1 cellular context compared by ENCODE assay signal in the genomic region with DNA sequence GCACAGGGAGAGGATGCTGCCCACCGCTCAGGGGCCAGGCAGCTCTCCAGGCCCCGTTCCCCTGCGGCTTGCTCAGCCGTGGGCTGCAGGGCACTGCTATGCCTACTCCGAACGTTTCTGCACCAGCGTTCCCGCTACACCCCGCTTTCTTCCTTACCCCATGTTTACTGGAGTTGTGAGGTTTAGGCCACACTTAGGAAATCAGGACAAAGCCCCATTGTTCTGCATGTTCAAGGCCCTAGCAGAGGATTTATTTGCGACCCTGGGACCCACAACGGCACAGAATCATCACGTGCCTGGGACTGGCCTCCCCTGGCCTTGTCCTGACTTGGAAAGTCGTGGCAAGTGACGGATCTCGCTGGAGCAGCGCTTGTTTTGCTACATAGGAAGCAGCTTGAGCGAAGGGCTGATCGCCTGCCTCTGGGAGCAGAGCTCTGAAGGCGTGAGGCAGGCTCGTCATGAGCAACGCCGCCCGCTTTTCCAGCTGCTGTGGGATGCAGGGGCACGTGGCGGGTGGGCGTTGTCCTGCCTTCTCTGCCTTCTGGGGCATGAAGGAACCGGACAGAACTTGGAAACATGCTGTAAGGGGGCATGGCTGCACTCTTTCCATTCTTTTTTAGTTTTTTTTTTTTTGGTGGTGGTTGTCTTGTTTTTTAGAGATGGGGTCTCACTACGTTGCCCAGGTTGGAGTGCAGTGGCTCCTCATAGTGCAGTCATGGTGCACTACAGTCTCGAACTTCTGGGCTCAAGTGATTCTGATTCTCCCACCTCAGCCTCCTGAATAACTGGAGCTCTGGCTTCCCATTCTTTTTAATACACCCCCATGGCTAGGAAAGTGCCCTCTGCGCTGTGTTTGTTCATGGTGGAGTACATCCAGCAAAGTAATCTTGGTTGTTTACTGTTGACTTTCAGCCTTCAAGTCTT.
TF ChIP-seq lines count a peak whose summit lies in the region.

No MANE protein-coding gene starts in this region.

TF ChIP-seq in HepG2, 621 proteins besides CTCF, POLR2A, EP300 and RAD21 (continued from another document and continues in another):
- TF ChIP-seq, protein P1, sequence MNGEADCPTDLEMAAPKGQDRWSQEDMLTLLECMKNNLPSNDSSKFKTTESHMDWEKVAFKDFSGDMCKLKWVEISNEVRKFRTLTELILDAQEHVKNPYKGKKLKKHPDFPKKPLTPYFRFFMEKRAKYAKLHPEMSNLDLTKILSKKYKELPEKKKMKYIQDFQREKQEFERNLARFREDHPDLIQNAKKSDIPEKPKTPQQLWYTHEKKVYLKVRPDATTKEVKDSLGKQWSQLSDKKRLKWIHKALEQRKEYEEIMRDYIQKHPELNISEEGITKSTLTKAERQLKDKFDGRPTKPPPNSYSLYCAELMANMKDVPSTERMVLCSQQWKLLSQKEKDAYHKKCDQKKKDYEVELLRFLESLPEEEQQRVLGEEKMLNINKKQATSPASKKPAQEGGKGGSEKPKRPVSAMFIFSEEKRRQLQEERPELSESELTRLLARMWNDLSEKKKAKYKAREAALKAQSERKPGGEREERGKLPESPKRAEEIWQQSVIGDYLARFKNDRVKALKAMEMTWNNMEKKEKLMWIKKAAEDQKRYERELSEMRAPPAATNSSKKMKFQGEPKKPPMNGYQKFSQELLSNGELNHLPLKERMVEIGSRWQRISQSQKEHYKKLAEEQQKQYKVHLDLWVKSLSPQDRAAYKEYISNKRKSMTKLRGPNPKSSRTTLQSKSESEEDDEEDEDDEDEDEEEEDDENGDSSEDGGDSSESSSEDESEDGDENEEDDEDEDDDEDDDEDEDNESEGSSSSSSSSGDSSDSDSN (CRISPR knock-in tag; IDR thresholded peaks at IDR 0.05) = peak; percentile 72
- TF ChIP-seq YEATS2 (CRISPR knock-in tag; IDR thresholded peaks at IDR 0.05; ENCODE audit: borderline replicate concordance) (peak; percentile 54; the same call in 1 of the 2 replicates), JUN (CRISPR knock-in tag; IDR thresholded peaks at IDR 0.05) (0 out of 2 replicates have a peak, but pooled peaks have one; percentile 30), ZBTB20 (CRISPR knock-in tag; IDR thresholded peaks at IDR 0.05; ENCODE audit: borderline replicate concordance, low read depth) (0 out of 2 replicates have a peak, but pooled peaks have one; percentile 25), STAG1 (CRISPR knock-in tag; IDR thresholded peaks at IDR 0.05) (peak; percentile 3; the same call in 1 of the 2 replicates), MED8 (CRISPR knock-in tag; IDR thresholded peaks at IDR 0.05; ENCODE audit: insufficient replicate concordance) (peak; percentile 76), HDAC2 (CRISPR knock-in tag; IDR thresholded peaks at IDR 0.05) (peak; percentile 70; the same call in 1 of the 2 replicates), MYNN (CRISPR knock-in tag; IDR thresholded peaks at IDR 0.05; ENCODE audit: low read depth) (no peak), ZMYM2 (CRISPR knock-in tag; IDR thresholded peaks at IDR 0.05) (no peak), SALL2 (CRISPR knock-in tag; IDR thresholded peaks at IDR 0.05) (peak; percentile 49; the same call in 1 of the 2 replicates), ARNTL (CRISPR knock-in tag; IDR thresholded peaks at IDR 0.05) (peak; percentile 93), TOE1 (CRISPR knock-in tag; IDR thresholded peaks at IDR 0.05) (peak; percentile 61; the same call in 1 of the 2 replicates), ZNF264 (CRISPR knock-in tag; IDR thresholded peaks at IDR 0.05) (no peak), ZFAT (CRISPR knock-in tag; conservative IDR thresholded peaks at IDR 0.05) (no peak), MIER2 (CRISPR knock-in tag; IDR thresholded peaks at IDR 0.05) (peak; percentile 78; the same call in 1 of the 2 replicates), KAT8 (CRISPR knock-in tag; IDR thresholded peaks at IDR 0.05) (peak; percentile 79), ARNT2 (CRISPR knock-in tag; IDR thresholded peaks at IDR 0.05; ENCODE audit: low read depth) (peak; percentile 86; the same call in 1 of the 2 replicates), ZNF883 (CRISPR knock-in tag; IDR thresholded peaks at IDR 0.05; ENCODE audit: not compliant biosample characterization) (no peak), ZNF614 (CRISPR knock-in tag; IDR thresholded peaks at IDR 0.05; ENCODE audit: borderline replicate concordance) (peak; percentile 93), ZSCAN22 (CRISPR knock-in tag; IDR thresholded peaks at IDR 0.05) (no peak), SRY (CRISPR knock-in tag; IDR thresholded peaks at IDR 0.05) (peak; percentile 46; the same call in 1 of the 2 replicates), SPEN (CRISPR knock-in tag; IDR thresholded peaks at IDR 0.05; ENCODE audit: low read depth) (peak; percentile 27; the same call in 1 of the 2 replicates), ZNF337 (CRISPR knock-in tag; IDR thresholded peaks at IDR 0.05; ENCODE audit: borderline replicate concordance, low read depth) (no peak), PPARG (CRISPR knock-in tag; conservative IDR thresholded peaks at IDR 0.05) (peak; percentile 73), SRSF1 (optimal IDR thresholded peaks at IDR 0.05; ENCODE audit: low read depth, low read length) (no peak), ZNF550 (CRISPR knock-in tag; IDR thresholded peaks at IDR 0.05; ENCODE audit: borderline replicate concordance) (peak; percentile 55; the same call in 1 of the 2 replicates), FOXO1 (CRISPR knock-in tag; IDR thresholded peaks at IDR 0.05) (peak; percentile 94), WIZ (CRISPR knock-in tag; IDR thresholded peaks at IDR 0.05) (no peak), PHF8 (CRISPR knock-in tag; IDR thresholded peaks at IDR 0.05) (peak; percentile 60), DPF2 (CRISPR knock-in tag; IDR thresholded peaks at IDR 0.05; ENCODE audit: borderline replicate concordance, low read depth) (peak; percentile 78), ELF4 (CRISPR knock-in tag; IDR thresholded peaks at IDR 0.05; ENCODE audit: borderline replicate concordance) (no peak), FLYWCH1 (CRISPR knock-in tag; IDR thresholded peaks at IDR 0.05) (no peak), ARID2 (CRISPR knock-in tag; IDR thresholded peaks at IDR 0.05; ENCODE audit: borderline replicate concordance) (0 out of 2 replicates have a peak, but pooled peaks have one; percentile 29), ZFX (CRISPR knock-in tag; IDR thresholded peaks at IDR 0.05; ENCODE audit: low read depth) (peak; percentile 90), GFI1 (CRISPR knock-in tag; IDR thresholded peaks at IDR 0.05; ENCODE audit: borderline replicate concordance) (peak; percentile 83), ZNF138 (CRISPR knock-in tag; IDR thresholded peaks at IDR 0.05; ENCODE audit: low read depth) (peak; percentile 70; the same call in 1 of the 2 replicates), SP140L (CRISPR knock-in tag; IDR thresholded peaks at IDR 0.05; ENCODE audit: borderline replicate concordance) (peak; percentile 81; the same call in 1 of the 2 replicates)
- TF ChIP-seq, protein P2, sequence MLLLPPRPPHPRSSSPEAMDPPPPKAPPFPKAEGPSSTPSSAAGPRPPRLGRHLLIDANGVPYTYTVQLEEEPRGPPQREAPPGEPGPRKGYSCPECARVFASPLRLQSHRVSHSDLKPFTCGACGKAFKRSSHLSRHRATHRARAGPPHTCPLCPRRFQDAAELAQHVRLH (CRISPR knock-in tag; IDR thresholded peaks at IDR 0.05; ENCODE audit: borderline replicate concordance, low read depth) = no peak; the same call in 1 of the 2 replicates
- TF ChIP-seq, protein P3, sequence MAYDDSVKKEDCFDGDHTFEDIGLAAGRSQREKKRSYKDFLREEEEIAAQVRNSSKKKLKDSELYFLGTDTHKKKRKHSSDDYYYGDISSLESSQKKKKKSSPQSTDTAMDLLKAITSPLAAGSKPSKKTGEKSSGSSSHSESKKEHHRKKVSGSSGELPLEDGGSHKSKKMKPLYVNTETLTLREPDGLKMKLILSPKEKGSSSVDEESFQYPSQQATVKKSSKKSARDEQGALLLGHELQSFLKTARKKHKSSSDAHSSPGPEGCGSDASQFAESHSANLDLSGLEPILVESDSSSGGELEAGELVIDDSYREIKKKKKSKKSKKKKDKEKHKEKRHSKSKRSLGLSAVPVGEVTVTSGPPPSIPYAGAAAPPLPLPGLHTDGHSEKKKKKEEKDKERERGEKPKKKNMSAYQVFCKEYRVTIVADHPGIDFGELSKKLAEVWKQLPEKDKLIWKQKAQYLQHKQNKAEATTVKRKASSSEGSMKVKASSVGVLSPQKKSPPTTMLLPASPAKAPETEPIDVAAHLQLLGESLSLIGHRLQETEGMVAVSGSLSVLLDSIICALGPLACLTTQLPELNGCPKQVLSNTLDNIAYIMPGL (CRISPR knock-in tag; IDR thresholded peaks at IDR 0.05; ENCODE audit: borderline replicate concordance in 1 of 2, low read depth in 1 of 2) = peak; percentile 46 to 71; a peak in 1 of 4 replicates
- TF ChIP-seq, protein P4, sequence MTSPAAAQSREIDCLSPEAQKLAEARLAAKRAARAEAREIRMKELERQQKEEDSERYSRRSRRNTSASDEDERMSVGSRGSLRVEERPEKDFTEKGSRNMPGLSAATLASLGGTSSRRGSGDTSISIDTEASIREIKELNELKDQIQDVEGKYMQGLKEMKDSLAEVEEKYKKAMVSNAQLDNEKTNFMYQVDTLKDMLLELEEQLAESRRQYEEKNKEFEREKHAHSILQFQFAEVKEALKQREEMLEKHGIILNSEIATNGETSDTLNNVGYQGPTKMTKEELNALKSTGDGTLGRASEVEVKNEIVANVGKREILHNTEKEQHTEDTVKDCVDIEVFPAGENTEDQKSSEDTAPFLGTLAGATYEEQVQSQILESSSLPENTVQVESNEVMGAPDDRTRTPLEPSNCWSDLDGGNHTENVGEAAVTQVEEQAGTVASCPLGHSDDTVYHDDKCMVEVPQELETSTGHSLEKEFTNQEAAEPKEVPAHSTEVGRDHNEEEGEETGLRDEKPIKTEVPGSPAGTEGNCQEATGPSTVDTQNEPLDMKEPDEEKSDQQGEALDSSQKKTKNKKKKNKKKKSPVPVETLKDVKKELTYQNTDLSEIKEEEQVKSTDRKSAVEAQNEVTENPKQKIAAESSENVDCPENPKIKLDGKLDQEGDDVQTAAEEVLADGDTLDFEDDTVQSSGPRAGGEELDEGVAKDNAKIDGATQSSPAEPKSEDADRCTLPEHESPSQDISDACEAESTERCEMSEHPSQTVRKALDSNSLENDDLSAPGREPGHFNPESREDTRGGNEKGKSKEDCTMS (CRISPR knock-in tag; conservative IDR thresholded peaks at IDR 0.05) = no peak
- TF ChIP-seq, protein P5, sequence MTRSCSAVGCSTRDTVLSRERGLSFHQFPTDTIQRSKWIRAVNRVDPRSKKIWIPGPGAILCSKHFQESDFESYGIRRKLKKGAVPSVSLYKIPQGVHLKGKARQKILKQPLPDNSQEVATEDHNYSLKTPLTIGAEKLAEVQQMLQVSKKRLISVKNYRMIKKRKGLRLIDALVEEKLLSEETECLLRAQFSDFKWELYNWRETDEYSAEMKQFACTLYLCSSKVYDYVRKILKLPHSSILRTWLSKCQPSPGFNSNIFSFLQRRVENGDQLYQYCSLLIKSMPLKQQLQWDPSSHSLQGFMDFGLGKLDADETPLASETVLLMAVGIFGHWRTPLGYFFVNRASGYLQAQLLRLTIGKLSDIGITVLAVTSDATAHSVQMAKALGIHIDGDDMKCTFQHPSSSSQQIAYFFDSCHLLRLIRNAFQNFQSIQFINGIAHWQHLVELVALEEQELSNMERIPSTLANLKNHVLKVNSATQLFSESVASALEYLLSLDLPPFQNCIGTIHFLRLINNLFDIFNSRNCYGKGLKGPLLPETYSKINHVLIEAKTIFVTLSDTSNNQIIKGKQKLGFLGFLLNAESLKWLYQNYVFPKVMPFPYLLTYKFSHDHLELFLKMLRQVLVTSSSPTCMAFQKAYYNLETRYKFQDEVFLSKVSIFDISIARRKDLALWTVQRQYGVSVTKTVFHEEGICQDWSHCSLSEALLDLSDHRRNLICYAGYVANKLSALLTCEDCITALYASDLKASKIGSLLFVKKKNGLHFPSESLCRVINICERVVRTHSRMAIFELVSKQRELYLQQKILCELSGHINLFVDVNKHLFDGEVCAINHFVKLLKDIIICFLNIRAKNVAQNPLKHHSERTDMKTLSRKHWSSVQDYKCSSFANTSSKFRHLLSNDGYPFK (CRISPR knock-in tag; IDR thresholded peaks at IDR 0.05; ENCODE audit: borderline replicate concordance) = peak; percentile 37; the same call in 1 of the 2 replicates
- TF ChIP-seq, protein P6, sequence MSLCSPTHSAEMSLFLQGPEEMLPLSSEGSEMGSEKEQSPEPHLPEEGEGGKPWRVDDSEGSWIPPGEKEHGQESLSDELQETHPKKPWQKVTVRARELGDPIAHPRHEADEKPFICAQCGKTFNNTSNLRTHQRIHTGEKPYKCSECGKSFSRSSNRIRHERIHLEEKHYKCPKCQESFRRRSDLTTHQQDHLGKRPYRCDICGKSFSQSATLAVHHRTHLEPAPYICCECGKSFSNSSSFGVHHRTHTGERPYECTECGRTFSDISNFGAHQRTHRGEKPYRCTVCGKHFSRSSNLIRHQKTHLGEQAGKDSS (CRISPR knock-in tag; IDR thresholded peaks at IDR 0.05; ENCODE audit: borderline replicate concordance, low read depth) = peak; percentile 80; the same call in 1 of the 2 replicates
- TF ChIP-seq, protein P7, sequence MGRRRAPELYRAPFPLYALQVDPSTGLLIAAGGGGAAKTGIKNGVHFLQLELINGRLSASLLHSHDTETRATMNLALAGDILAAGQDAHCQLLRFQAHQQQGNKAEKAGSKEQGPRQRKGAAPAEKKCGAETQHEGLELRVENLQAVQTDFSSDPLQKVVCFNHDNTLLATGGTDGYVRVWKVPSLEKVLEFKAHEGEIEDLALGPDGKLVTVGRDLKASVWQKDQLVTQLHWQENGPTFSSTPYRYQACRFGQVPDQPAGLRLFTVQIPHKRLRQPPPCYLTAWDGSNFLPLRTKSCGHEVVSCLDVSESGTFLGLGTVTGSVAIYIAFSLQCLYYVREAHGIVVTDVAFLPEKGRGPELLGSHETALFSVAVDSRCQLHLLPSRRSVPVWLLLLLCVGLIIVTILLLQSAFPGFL (CRISPR knock-in tag; IDR thresholded peaks at IDR 0.05) = no peak
- TF ChIP-seq, protein P8, sequence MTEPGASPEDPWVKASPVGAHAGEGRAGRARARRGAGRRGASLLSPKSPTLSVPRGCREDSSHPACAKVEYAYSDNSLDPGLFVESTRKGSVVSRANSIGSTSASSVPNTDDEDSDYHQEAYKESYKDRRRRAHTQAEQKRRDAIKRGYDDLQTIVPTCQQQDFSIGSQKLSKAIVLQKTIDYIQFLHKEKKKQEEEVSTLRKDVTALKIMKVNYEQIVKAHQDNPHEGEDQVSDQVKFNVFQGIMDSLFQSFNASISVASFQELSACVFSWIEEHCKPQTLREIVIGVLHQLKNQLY (CRISPR knock-in tag; IDR thresholded peaks at IDR 0.05) = peak; percentile 97
- TF ChIP-seq, protein P9, sequence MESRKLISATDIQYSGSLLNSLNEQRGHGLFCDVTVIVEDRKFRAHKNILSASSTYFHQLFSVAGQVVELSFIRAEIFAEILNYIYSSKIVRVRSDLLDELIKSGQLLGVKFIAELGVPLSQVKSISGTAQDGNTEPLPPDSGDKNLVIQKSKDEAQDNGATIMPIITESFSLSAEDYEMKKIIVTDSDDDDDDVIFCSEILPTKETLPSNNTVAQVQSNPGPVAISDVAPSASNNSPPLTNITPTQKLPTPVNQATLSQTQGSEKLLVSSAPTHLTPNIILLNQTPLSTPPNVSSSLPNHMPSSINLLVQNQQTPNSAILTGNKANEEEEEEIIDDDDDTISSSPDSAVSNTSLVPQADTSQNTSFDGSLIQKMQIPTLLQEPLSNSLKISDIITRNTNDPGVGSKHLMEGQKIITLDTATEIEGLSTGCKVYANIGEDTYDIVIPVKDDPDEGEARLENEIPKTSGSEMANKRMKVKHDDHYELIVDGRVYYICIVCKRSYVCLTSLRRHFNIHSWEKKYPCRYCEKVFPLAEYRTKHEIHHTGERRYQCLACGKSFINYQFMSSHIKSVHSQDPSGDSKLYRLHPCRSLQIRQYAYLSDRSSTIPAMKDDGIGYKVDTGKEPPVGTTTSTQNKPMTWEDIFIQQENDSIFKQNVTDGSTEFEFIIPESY (CRISPR knock-in tag; IDR thresholded peaks at IDR 0.05) = peak; percentile 99
